Comparison of ENCODE assay signal across 1 cellular context in the genomic region with DNA sequence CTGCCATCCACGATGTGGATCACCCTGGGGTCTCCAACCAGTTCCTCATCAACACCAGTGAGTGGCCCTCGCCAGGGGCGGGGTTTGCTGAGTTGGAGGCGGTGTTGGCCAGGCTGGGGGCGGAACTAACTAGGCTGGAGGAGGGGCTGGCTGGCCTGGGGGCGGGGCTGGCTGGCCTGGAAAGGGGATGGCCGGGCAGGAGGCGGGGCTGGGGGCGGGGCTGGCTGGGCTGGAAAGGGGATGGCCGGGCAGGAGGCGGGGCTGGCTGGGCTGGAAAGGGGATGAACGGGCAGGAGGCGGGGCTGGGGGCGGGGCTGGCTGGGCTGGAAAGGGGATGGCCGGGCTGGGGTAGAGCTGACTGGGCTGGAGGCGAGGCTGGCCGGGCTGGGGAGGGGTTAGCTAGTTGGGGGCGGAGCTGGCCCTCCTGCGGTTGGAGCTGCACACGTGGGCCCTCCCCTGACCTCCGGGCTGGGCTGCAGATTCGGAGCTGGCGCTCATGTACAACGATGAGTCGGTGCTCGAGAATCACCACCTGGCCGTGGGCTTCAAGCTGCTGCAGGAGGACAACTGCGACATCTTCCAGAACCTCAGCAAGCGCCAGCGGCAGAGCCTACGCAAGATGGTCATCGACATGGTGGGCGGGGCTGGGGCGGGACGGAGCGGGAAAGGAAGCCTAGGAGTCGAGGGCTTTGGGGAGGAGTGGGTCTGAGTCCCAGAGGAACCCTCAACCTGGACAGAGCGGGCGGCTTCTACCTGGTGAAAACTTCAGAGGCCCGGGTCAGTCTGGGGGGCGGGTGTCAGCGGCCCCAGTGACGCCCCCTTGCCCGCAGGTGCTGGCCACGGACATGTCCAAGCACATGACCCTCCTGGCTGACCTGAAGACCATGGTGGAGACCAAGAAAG.
TF ChIP-seq lines count a peak whose summit lies in the region.

No MANE protein-coding gene starts in this region.

TF ChIP-seq in SK-N-SH, 30 proteins besides CTCF, POLR2A, EP300 and RAD21:
- TF ChIP-seq TAF1 (IDR thresholded peaks at IDR 0.05; ENCODE audit: borderline replicate concordance, low read depth, low read length) (no peak), ELF1 (IDR thresholded peaks at IDR 0.05) (no peak), GATA2 (CRISPR knock-in tag; IDR thresholded peaks at IDR 0.05) (no peak), FOXJ3 (CRISPR knock-in tag; IDR thresholded peaks at IDR 0.05) (no peak), TCF12 (IDR thresholded peaks at IDR 0.05) (no peak), REST (IDR thresholded peaks at IDR 0.05; ENCODE audit: low read depth, low read length) (no peak), TEAD4 (IDR thresholded peaks at IDR 0.05; ENCODE audit: borderline replicate concordance, insufficient read depth) (no peak), MXI1 (IDR thresholded peaks at IDR 0.05; ENCODE audit: low read depth, low read length) (peak; percentile 91), POLR2AphosphoS5 (IDR thresholded peaks at IDR 0.05; ENCODE audit: low read depth, low read length) (no peak), SMC3 (IDR thresholded peaks at IDR 0.05; ENCODE audit: low read depth, low read length) (no peak), PBX3 (IDR thresholded peaks at IDR 0.05) (no peak), RCOR1 (IDR thresholded peaks at IDR 0.05; ENCODE audit: low read length) (no peak)
- TF ChIP-seq, protein P1, sequence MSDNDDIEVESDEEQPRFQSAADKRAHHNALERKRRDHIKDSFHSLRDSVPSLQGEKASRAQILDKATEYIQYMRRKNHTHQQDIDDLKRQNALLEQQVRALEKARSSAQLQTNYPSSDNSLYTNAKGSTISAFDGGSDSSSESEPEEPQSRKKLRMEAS (IDR thresholded peaks at IDR 0.05; ENCODE audit: low read depth): peak; percentile 84
- TF ChIP-seq, protein P2, sequence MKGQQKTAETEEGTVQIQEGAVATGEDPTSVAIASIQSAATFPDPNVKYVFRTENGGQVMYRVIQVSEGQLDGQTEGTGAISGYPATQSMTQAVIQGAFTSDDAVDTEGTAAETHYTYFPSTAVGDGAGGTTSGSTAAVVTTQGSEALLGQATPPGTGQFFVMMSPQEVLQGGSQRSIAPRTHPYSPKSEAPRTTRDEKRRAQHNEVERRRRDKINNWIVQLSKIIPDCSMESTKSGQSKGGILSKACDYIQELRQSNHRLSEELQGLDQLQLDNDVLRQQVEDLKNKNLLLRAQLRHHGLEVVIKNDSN (IDR thresholded peaks at IDR 0.05; ENCODE audit: borderline replicate concordance, low read depth): peak; percentile 65; the same call in 1 of the 2 replicates
TF ChIP-seq in SK-N-SH: peak in this region for 3.
